In genomic region chr12:30694971-30695326, GRCh38 we compare ENCODE assay signal across 8 cellular contexts. TPM values are rescaled to one million over a fixed set of nuclear protein-coding genes. Genes with fewer than 3 reads are reported as not detected.
DNase-seq lines count a peak whose midpoint lies in the region; ATAC-seq, FAIRE-seq and TF ChIP-seq lines count a peak whose summit lies in the region.

No MANE protein-coding gene starts in this region.

- H3K9me3 ChIP-seq in pancreas = no peaks in the 10 kb centered on the region

- DNase-seq in NCI-H2227 (lab: John Stamatoyannopoulos, UW; ENCODE audit: unreplicated experiment) = peak; percentile 31
- DNase-seq in NCI-H2227 treated with DMSO at 0.1 percent for 48 hours (lab: John Stamatoyannopoulos, UW) = no peak
- DNase-seq in H7 = peak; percentile 50
- peak; percentile 64 for DNase-seq in NCI-H146 (lab: John Stamatoyannopoulos, UW)
- DNase-seq in left cardiac atrium = peak; percentile 46
- peak; percentile 50 to 76 (median 65) for DNase-seq in pancreas

- H3K4me3 ChIP-seq in H7 (ENCODE audit: insufficient read depth, low read depth, low read length) (peak overlapping the region; percentile 98), pancreas (peak overlapping the region; percentile 87 to 100 (median 92))

- H3K36me3 ChIP-seq in H7 (replicated peaks; ENCODE audit: control insufficient read depth, insufficient read depth, low read length) (no peaks in the 10 kb centered on the region), pancreas (no peaks in the 10 kb centered on the region)

- no peak for TF ChIP-seq CTCF in pancreas (IDR thresholded peaks at IDR 0.05)

- H3K27ac ChIP-seq in pancreas = peak overlapping the region; percentile 76 to 89 (median 86)

- H3K4me3 Mint-ChIP-seq in activated naive CD8-positive, alpha-beta T cell = peak overlapping the region; percentile 96

- no peak for FAIRE-seq in pancreas (lab: Jason Lieb, UNC)

- no peaks in the 10 kb centered on the region for H3K27me3 ChIP-seq in H7 (ENCODE audit: control insufficient read depth, insufficient read depth, low read length)
- H3K27me3 ChIP-seq in pancreas = no peaks in the 10 kb centered on the region

- peaks cover 0 to 25% (median 9%) of the 10 kb centered on the region in 3 donors for H3K4me1 ChIP-seq in pancreas

- H3K9me3 Mint-ChIP-seq in activated naive CD8-positive, alpha-beta T cell (ENCODE audit: low read depth) = no peaks in the 10 kb centered on the region

- ATAC-seq in left cardiac atrium (peak; percentile 61 to 78), pancreas (peak; percentile 75 to 84 (median 80)), GM21528 (IDR thresholded peaks at IDR 0.05; ENCODE audit: low FRiP score, unreplicated experiment) (no peak)

- H3K36me3 Mint-ChIP-seq in activated naive CD8-positive, alpha-beta T cell = peaks cover 2% of the 10 kb centered on the region

- peaks cover 46% of the 10 kb centered on the region for H3K4me1 Mint-ChIP-seq in activated naive CD8-positive, alpha-beta T cell (ENCODE audit: low read depth)

- H3K27ac Mint-ChIP-seq in activated naive CD8-positive, alpha-beta T cell = peak overlapping the region; percentile 83

- intact Hi-C loops in left cardiac atrium (cut with DNase I) (loop anchor here in 1 of 2 donors (5.0 kb wide), 1 partner anchor 62 kb away; no protein-coding TSS in a partner anchor), pancreas (cut with DNase I) (no loop called here)

- 0 to 1% methylated on average over 10 of the region's 10 CpGs for WGBS in pancreas, 2 donors

- peaks cover 3% of the 10 kb centered on the region for H3K27me3 Mint-ChIP-seq in activated naive CD8-positive, alpha-beta T cell

RNA-seq across cellular contexts. Expression of gene IPO8, which starts 0.7 kb away (rescaled TPM):
- 17.3 and 27.8 TPM in 2 replicates for total RNA-seq in H7 (2014; rRNA removed; shearing (Covaris generic))
- total RNA-seq in left cardiac atrium (10 to 100 TPM; 21.9 to 28.5 TPM), pancreas (10 to 100 TPM; 20.8 to 41.4 (median 27.3) TPM)
- 10 to 100 TPM in 1 of 2 donors, 1 to 10 TPM in 1; 6.1 to 11.0 TPM for polyA plus RNA-seq in pancreas

RNA-seq across cellular contexts. Expression of gene CAPRIN2, which starts 59.8 kb away (rescaled TPM):
- 44.0 and 71.5 TPM in 2 replicates for total RNA-seq in H7 (2014; rRNA removed; shearing (Covaris generic))
- total RNA-seq in left cardiac atrium = 10 to 100 TPM; 17.9 to 20.9 TPM
- total RNA-seq in pancreas = 10 to 100 TPM in 2 of 6 donors, 1 to 10 TPM in 4; 5.7 to 20.8 (median 9.1) TPM
- polyA plus RNA-seq in pancreas = 10 to 100 TPM; 20.3 to 25.6 TPM
